Comparison of ENCODE assay signal across 11 cellular contexts in genomic region chr20:41664584-41664983, GRCh38. TPM values are rescaled to one million over a fixed set of nuclear protein-coding genes. Genes with fewer than 3 reads are reported as not detected.
DNase-seq lines count a peak whose midpoint lies in the region; ATAC-seq and TF ChIP-seq lines count a peak whose summit lies in the region.
"Had no signal": no experiment of that assay in that cellular context is flagged by ENCODE, and none has a peak within 500 bp of the region (broad histone marks: within the 10 kb centered on the region; RNA-seq: fewer than 3 reads in every experiment).

No MANE protein-coding gene starts in this region.

- no peak overlapping the region for H2BK15ac ChIP-seq in mesenchymal stem cell (ENCODE audit: low read depth, poor library complexity, severe bottlenecking)

- no peaks in the 10 kb centered on the region for H3K79me1 ChIP-seq in mesenchymal stem cell (replicated peaks; ENCODE audit: low read length, poor library complexity, severe bottlenecking)

- no peak overlapping the region for H2BK5ac ChIP-seq in mesenchymal stem cell (ENCODE audit: low read depth, low read length, poor library complexity, severe bottlenecking)

- no peak overlapping the region for H3K4me3 ChIP-seq in mesenchymal stem cell (ENCODE audit: insufficient read depth in 1 of 2, low read depth in 1 of 2, low read length in 2 of 2)
- H3K4me3 ChIP-seq: vagina had no signal

- no peak overlapping the region for H3K9ac ChIP-seq in mesenchymal stem cell (ENCODE audit: low read length)

- H3K4me1 ChIP-seq in mesenchymal stem cell (ENCODE audit: control insufficient read depth, insufficient read depth, low read depth, low read length): no peaks in the 10 kb centered on the region
- H3K4me1 ChIP-seq: vagina had no signal

- H2BK120ac ChIP-seq in mesenchymal stem cell (ENCODE audit: low read depth, low read length): no peak overlapping the region

- no peak overlapping the region for H2AFZ ChIP-seq in mesenchymal stem cell (ENCODE audit: low read depth, low read length)

- H3K18ac ChIP-seq in mesenchymal stem cell (ENCODE audit: low read depth in 1 of 2, low read length in 2 of 2): no peak overlapping the region

- H3K23ac ChIP-seq in mesenchymal stem cell (ENCODE audit: low read length in 2 of 2): no peak overlapping the region

- peak; percentile 46 for ATAC-seq in GM18858 (IDR thresholded peaks at IDR 0.05; ENCODE audit: unreplicated experiment)
- no peak for ATAC-seq in GM21367 (IDR thresholded peaks at IDR 0.05; ENCODE audit: unreplicated experiment)
- no peak for ATAC-seq in HG03159 (IDR thresholded peaks at IDR 0.05; ENCODE audit: unreplicated experiment)

- no peak overlapping the region for H3K4ac ChIP-seq in mesenchymal stem cell (ENCODE audit: low read depth in 1 of 2, low read length in 2 of 2)

- peaks cover 0 to 16% of the 10 kb centered on the region in 2 experiments for H3K27me3 ChIP-seq in mesenchymal stem cell (ENCODE audit: control insufficient read depth in 1 of 2, insufficient read depth in 1 of 2, low read length in 2 of 2)
- H3K27me3 ChIP-seq: vagina had no signal

- no peak overlapping the region for H3K4me2 ChIP-seq in mesenchymal stem cell (ENCODE audit: low read length, poor library complexity, severe bottlenecking)

- no peak overlapping the region for H4K91ac ChIP-seq in mesenchymal stem cell (ENCODE audit: low read length)

- no peaks in the 10 kb centered on the region for H3K36me3 ChIP-seq in mesenchymal stem cell (ENCODE audit: control insufficient read depth in 1 of 2, insufficient read depth in 2 of 2, low read depth in 1 of 2, low read length in 2 of 2)
- H3K36me3 ChIP-seq: vagina had no signal

- peak; percentile 45 for DNase-seq in HT-29 (ENCODE audit: low spot score)
- peak; percentile 72 for DNase-seq in SK-N-DZ (ENCODE audit: low spot score)
- peak; percentile 10 for DNase-seq in mesenchymal stem cell
- no peak for DNase-seq in activated CD4-positive, alpha-beta T cell treated with anti-CD3 and anti-CD28 coated beads, Interleukin-2, amount 50 U/mL, for 4 hours
- no peak for DNase-seq in GM20000 (ENCODE audit: low spot score)
- DNase-seq: amygdala had no signal

- no peak overlapping the region for H2AK5ac ChIP-seq in mesenchymal stem cell (ENCODE audit: low read length, severe bottlenecking)

- H2BK12ac ChIP-seq in mesenchymal stem cell (ENCODE audit: low read length in 2 of 2): no peak overlapping the region

- H4K8ac ChIP-seq in mesenchymal stem cell (ENCODE audit: low read length): no peak overlapping the region

- WGBS in mesenchymal stem cell: no CpG with 5 or more reads among the region's 5 CpGs

- TF ChIP-seq CTCF in GM20000 (IDR thresholded peaks at IDR 0.05; ENCODE audit: extremely low read depth, missing control alignments): no peak

- H3K27ac ChIP-seq in mesenchymal stem cell (ENCODE audit: low read length, poor library complexity, severe bottlenecking): no peak overlapping the region
- H3K27ac ChIP-seq: HL-60, vagina had no signal

- H3K9me3 ChIP-seq in mesenchymal stem cell (ENCODE audit: control insufficient read depth, low read length): no peaks in the 10 kb centered on the region
- H3K9me3 ChIP-seq: vagina had no signal

- H3K14ac ChIP-seq in mesenchymal stem cell (ENCODE audit: low read length in 2 of 2): no peak overlapping the region

RNA-seq across cellular contexts. Expression of gene CHD6, which starts 46.4 kb away (rescaled TPM):
- total RNA-seq in HT-29 (2014; rRNA removed; shearing (Covaris generic)): 16.4 and 18.5 TPM in 2 replicates
- polyA plus RNA-seq in SK-N-DZ (2014; cell fraction: cytosol; rRNA removed): 16.1 and 20.2 TPM in 2 replicates
- 66.9 and 111 TPM in 2 replicates for polyA plus RNA-seq in SK-N-DZ (2014; cell fraction: nucleus; rRNA removed)
- 14.9 TPM for polyA plus RNA-seq in mesenchymal stem cell (2013, experiment 1 of 2)
- polyA plus RNA-seq in mesenchymal stem cell (2013, experiment 2 of 2): 14.2 TPM

Comparison
In these comparisons a context has a peak if more than half of its experiments do, and no peak if none do; other contexts are left out.
1. DNase-seq: peak in HT-29 (single experiment), SK-N-DZ (single experiment) and mesenchymal stem cell (single experiment); none in activated CD4-positive, alpha-beta T cell treated with anti-CD3 and anti-CD28 coated beads, Interleukin-2, amount 50 U/mL, for 4 hours (0 of 2) and GM20000 (single experiment).